In genomic region chr13:91241249-91241648, GRCh38 we compare ENCODE assay signal across 31 cellular contexts.
"Had no signal": no experiment of that assay in that cellular context is flagged by ENCODE, and none has a peak within 500 bp of the region (broad histone marks: within the 10 kb centered on the region; RNA-seq: fewer than 3 reads in every experiment).

No MANE protein-coding gene starts in this region.

- H3K27me3 ChIP-seq: brain microvascular endothelial cell, esophagus muscularis mucosa, foreskin keratinocyte, gastrocnemius medialis, heart left ventricle had no signal

- H3K9me3 ChIP-seq: esophagus muscularis mucosa, gastrocnemius medialis, heart left ventricle had no signal

- ATAC-seq: activated CD4-positive, CD25-positive, alpha-beta regulatory T cell treated with anti-CD3 and anti-CD28 coated beads, Interleukin-2, amount 50 U/mL, for 24 hours; activated CD8-positive, alpha-beta T cell treated with anti-CD3 and anti-CD28 coated beads for 36 hours; activated T-cell treated with anti-CD3 and anti-CD28 coated beads, Interleukin-2, amount 50 U/mL, for 4 hours; activated T-helper 17 cell treated with anti-CD3 and anti-CD28 coated beads, Interleukin-2, amount 50 U/mL, for 72 hours; effector memory CD8-positive, alpha-beta T cell; foreskin keratinocyte; gastrocnemius medialis; heart left ventricle; T-helper 17 cell; WTC11 had no signal

- H3K4me1 Mint-ChIP-seq: activated T-helper 17 cell treated with anti-CD3 and anti-CD28 coated beads, Interleukin-2, amount 50 U/mL, for 72 hours; central memory CD8-positive, alpha-beta T cell; T-helper 17 cell had no signal

- H3K27ac ChIP-seq: brain microvascular endothelial cell, esophagus muscularis mucosa, foreskin keratinocyte, gastrocnemius medialis, heart left ventricle had no signal

- H3K9me3 Mint-ChIP-seq: activated CD8-positive, alpha-beta T cell treated with anti-CD3 and anti-CD28 coated beads for 36 hours; activated T-cell treated with anti-CD3 and anti-CD28 coated beads, Interleukin-2, amount 50 U/mL, for 4 hours; activated T-helper 17 cell treated with anti-CD3 and anti-CD28 coated beads, Interleukin-2, amount 50 U/mL, for 72 hours; effector memory CD8-positive, alpha-beta T cell; T-helper 2 cell treated with Interferon-gamma antibody and Interleukin-4, amounts not matched to agents 5 μg/mL and 100 μg/mL, for 36 hours had no signal

- H3K27ac Mint-ChIP-seq: activated CD8-positive, alpha-beta T cell treated with anti-CD3 and anti-CD28 coated beads for 36 hours; activated naive CD8-positive, alpha-beta T cell; activated T-helper 17 cell treated with anti-CD3 and anti-CD28 coated beads, Interleukin-2, amount 50 U/mL, for 72 hours; effector memory CD8-positive, alpha-beta T cell; T-helper 17 cell; T-helper 2 cell treated with Interferon-gamma antibody and Interleukin-4, amounts not matched to agents 5 μg/mL and 100 μg/mL, for 36 hours; WTC11 had no signal

- H3K4me1 ChIP-seq: esophagus muscularis mucosa, foreskin keratinocyte, gastrocnemius medialis, heart left ventricle had no signal

- H3K36me3 ChIP-seq: brain microvascular endothelial cell, esophagus muscularis mucosa, gastrocnemius medialis, heart left ventricle had no signal

- H3K27me3 Mint-ChIP-seq: activated naive CD8-positive, alpha-beta T cell had no signal

- DNase-seq: activated CD4-positive, alpha-beta T cell treated with anti-CD3 and anti-CD28 coated beads for 48 hours; activated CD4-positive, alpha-beta T cell treated with anti-CD3 and anti-CD28 coated beads, Interleukin-2, amount 50 U/mL, for 1 hour; activated CD4-positive, alpha-beta T cell treated with anti-CD3 and anti-CD28 coated beads, Interleukin-2, amount 50 U/mL, for 48 hours; activated CD8-positive, alpha-beta memory T cell treated with anti-CD3 and anti-CD28 coated beads for 24 hours; activated CD8-positive, alpha-beta T cell treated with anti-CD3 and anti-CD28 coated beads for 36 hours; activated effector memory CD4-positive, alpha-beta T cell treated with Interleukin-2 at 50 U/mL for 16 hours; activated gamma-delta T cell treated with Interleukin-2 at 50 U/mL for 16 hours; activated naive CD4-positive, alpha-beta T cell treated with anti-CD3 and anti-CD28 coated beads, Interleukin-2, amount 50 U/mL, for 16 hours; activated naive CD4-positive, alpha-beta T cell treated with Interleukin-2 at 50 U/mL for 16 hours; activated T-cell treated with anti-CD3 and anti-CD28 coated beads, Interleukin-2, amount 50 U/mL, for 4 hours; amniotic stem cell; anterior cingulate cortex; brain microvascular endothelial cell; cortex of kidney; dermis blood vessel endothelial cell; effector CD4-positive, alpha-beta T cell; effector memory CD8-positive, alpha-beta T cell; erythroblast; gastrocnemius medialis; glutamatergic neuron; heart left ventricle; T-helper 1 cell; T-helper 17 cell had no signal

- H3K4me3 ChIP-seq: esophagus muscularis mucosa, gastrocnemius medialis, heart left ventricle had no signal

- H3K36me3 Mint-ChIP-seq: activated naive CD8-positive, alpha-beta T cell had no signal

- H3K4me3 Mint-ChIP-seq: activated CD8-positive, alpha-beta T cell treated with anti-CD3 and anti-CD28 coated beads for 36 hours; activated naive CD8-positive, alpha-beta T cell; activated T-cell treated with anti-CD3 and anti-CD28 coated beads, Interleukin-2, amount 50 U/mL, for 4 hours; activated T-helper 17 cell treated with anti-CD3 and anti-CD28 coated beads, Interleukin-2, amount 50 U/mL, for 72 hours; central memory CD8-positive, alpha-beta T cell; effector memory CD8-positive, alpha-beta T cell; T-helper 17 cell; T-helper 2 cell treated with Interferon-gamma antibody and Interleukin-4, amounts not matched to agents 5 μg/mL and 100 μg/mL, for 36 hours; WTC11 had no signal
